In the genomic region with DNA sequence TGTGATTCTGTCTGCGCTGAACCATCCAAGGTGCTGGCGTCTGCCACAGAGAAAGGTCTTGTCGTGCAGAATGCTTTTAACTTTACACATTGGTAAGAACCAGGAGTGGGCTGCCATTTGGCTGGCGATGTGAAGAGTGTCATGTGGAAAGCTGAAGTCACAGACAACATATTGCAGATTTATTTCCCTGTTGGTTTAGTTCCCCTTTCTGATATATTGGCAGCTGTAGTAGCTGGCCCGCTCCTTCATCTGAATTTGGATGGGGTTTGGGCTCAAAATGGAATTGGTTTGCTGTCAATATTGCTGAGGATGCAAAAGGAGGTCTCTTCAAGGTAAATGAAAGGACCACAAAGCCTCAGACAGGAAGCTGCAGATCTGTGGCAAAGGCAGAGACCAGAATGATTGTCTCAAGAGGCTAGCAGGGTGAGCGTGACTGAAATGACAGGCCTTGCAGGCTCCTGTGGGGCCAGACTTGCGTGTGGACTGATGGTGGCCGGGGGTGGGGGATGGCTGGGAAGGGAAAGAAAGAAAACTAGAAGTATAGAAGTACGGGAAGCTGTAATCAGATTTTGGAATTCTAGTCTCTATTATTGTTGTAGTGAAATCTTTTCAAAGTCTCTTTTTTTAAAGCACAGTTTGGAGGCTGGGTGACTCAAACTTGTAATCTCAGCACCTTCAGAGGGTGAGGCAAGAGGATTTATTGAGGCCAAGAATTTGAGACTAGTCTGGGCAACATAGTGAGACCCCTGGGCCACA, we compare ENCODE assay signal across 8 cellular contexts. TPM values are rescaled to one million over a fixed set of nuclear protein-coding genes. Genes with fewer than 3 reads are reported as not detected.
DNase-seq lines count a peak whose midpoint lies in the region; ATAC-seq and TF ChIP-seq lines count a peak whose summit lies in the region.

No MANE protein-coding gene starts in this region.

- TF ChIP-seq POLR2A in prostate gland (IDR thresholded peaks at IDR 0.05), result no peak

- H3K4me1 ChIP-seq in mucosa of descending colon (ENCODE audit: low read depth) (no peaks in the 10 kb centered on the region), prostate gland (replicated peaks) (no peaks in the 10 kb centered on the region), HAP-1 (no peaks in the 10 kb centered on the region)

- H3K27me3 ChIP-seq in prostate gland (replicated peaks; ENCODE audit: insufficient read depth) (no peaks in the 10 kb centered on the region), HAP-1 (ENCODE audit: low read depth) (no peaks in the 10 kb centered on the region)

- peak; percentile 88 for ATAC-seq in HG03103 (IDR thresholded peaks at IDR 0.05; ENCODE audit: low read depth, unreplicated experiment)
- ATAC-seq in activated B cell treated with CpG ODN at 0.5 μM for 24 hours (ENCODE audit: low read depth), result peak; percentile 75
- ATAC-seq in mucosa of descending colon, result peak; percentile 76

- in situ Hi-C loops in HAP-1 (cut with MboI; ENCODE audit: low sequenced_read_pairs), result loop anchor here (25.0 kb wide), 1 partner anchor 409 kb away; no protein-coding TSS in a partner anchor

- TF ChIP-seq CTCF in activated B cell treated with CpG ODN at 0.5 μM for 24 hours (IDR thresholded peaks at IDR 0.05) (no peak), mucosa of descending colon (IDR thresholded peaks at IDR 0.05) (no peak), prostate gland (IDR thresholded peaks at IDR 0.05) (no peak)

- POLR2A ChIA-PET in activated B cell treated with CpG ODN at 0.5 μM for 24 hours (lab: Charles Lee), result interaction anchor here (0.7 to 2.7 kb wide), 19 partner anchors 10 to 1044 kb away, joined by 3 to 28 read pairs (median 6); a partner anchor contains a TSS

- CTCF ChIA-PET in activated B cell treated with CpG ODN at 0.5 μM for 24 hours (lab: Charles Lee), result interaction anchor here (0.8 to 2.8 kb wide), 9 partner anchors 11 to 1031 kb away, joined by 3 to 12 read pairs (median 5); no protein-coding TSS in a partner anchor

- H3K27ac Mint-ChIP-seq in activated B cell treated with CpG ODN at 0.5 μM for 24 hours, result peak overlapping the region; percentile 97

- no peaks in the 10 kb centered on the region for H3K9me3 Mint-ChIP-seq in activated B cell treated with CpG ODN at 0.5 μM for 24 hours

- H3K9me3 ChIP-seq in mucosa of descending colon, result no peaks in the 10 kb centered on the region
- no peaks in the 10 kb centered on the region for H3K9me3 ChIP-seq in prostate gland
- no peaks in the 10 kb centered on the region for H3K9me3 ChIP-seq in HAP-1

- H3K4me3 Mint-ChIP-seq in activated B cell treated with CpG ODN at 0.5 μM for 24 hours, result peak overlapping the region; percentile 78

- H3K27me3 Mint-ChIP-seq in activated B cell treated with CpG ODN at 0.5 μM for 24 hours, result no peaks in the 10 kb centered on the region

- H3K36me3 Mint-ChIP-seq in activated B cell treated with CpG ODN at 0.5 μM for 24 hours (ENCODE audit: low read depth), result no peaks in the 10 kb centered on the region

- H3K36me3 ChIP-seq in mucosa of descending colon (ENCODE audit: low read depth), result no peaks in the 10 kb centered on the region
- no peaks in the 10 kb centered on the region for H3K36me3 ChIP-seq in prostate gland
- H3K36me3 ChIP-seq in HAP-1 (replicated peaks), result no peaks in the 10 kb centered on the region

- no peak overlapping the region for H3K4me3 ChIP-seq in mucosa of descending colon
- no peak overlapping the region for H3K4me3 ChIP-seq in prostate gland
- no peak overlapping the region for H3K4me3 ChIP-seq in HAP-1

- no peak overlapping the region for H3K27ac ChIP-seq in prostate gland

- 86% methylated on average over 9 of the region's 9 CpGs for WGBS in prostate gland

- intact Hi-C loops in activated B cell treated with CpG ODN at 0.5 μM for 24 hours (cut with micrococcal nuclease), result loop anchor here (1.0 to 5.0 kb wide), 4 partner anchors 14 to 1211 kb away; no protein-coding TSS in a partner anchor
- intact Hi-C loops in mucosa of descending colon (cut with DNase I, micrococcal nuclease), result no loop called here
- intact Hi-C loops in prostate gland (cut with DNase I), result no loop called here

- peak; percentile 58 for DNase-seq in stimulated activated CD4-positive, alpha-beta T cell treated with anti-CD3 and anti-CD28 coated beads, Interleukin-1b, Interleukin-23, amount 100 ng/mL, for 48 hours
- DNase-seq in stimulated activated CD4-positive, alpha-beta T cell treated with anti-CD3 and anti-CD28 coated beads, Interleukin-4, amount 100 ng/mL, for 1 hour, result no peak
- no peak for DNase-seq in activated B cell treated with CpG ODN at 0.5 μM for 24 hours
- peak in 1 of 3 donors; percentile 42 for DNase-seq in mucosa of descending colon
- no peak for DNase-seq in prostate gland (ENCODE audit: low spot score)
- no peak for DNase-seq in hypothalamus (lab: John Stamatoyannopoulos, UW)
- DNase-seq in HAP-1 (ENCODE audit: low spot score in 2 of 2), result no peak

- peaks cover 65% of the 10 kb centered on the region for H3K4me1 Mint-ChIP-seq in activated B cell treated with CpG ODN at 0.5 μM for 24 hours

RNA-seq across cellular contexts. Expression of a gene that starts 25.1 kb away (rescaled TPM):
- total RNA-seq in activated B cell treated with CpG ODN at 0.5 μM for 24 hours, result 32.6 and 35.7 TPM in 2 replicates
- 1 to 10 TPM in 2 of 3 donors, under 1 TPM in 1; 0.87 to 1.4 (median 1.3) TPM for total RNA-seq in mucosa of descending colon
- under 1 TPM; 0.18 to 0.68 TPM for total RNA-seq in prostate gland

Comparison
In these comparisons a context has a peak if more than half of its experiments do, and no peak if none do; other contexts are left out.
1. RNA of a gene that starts 25.1 kb away (total RNA-seq): 32.6 to 35.7 TPM in activated B cell treated with CpG ODN at 0.5 μM for 24 hours; 0.87 to 1.4 TPM in mucosa of descending colon and 0.18 to 0.68 TPM in prostate gland; every median in the first group is over 10 times any median in the second.
2. Peak in every context shown above with its lines, with median percentiles within 50 percentile points of each other: ATAC-seq.